8 cellular contexts compared by ENCODE assay signal in genomic region chr1:227734546-227734857, GRCh38. TPM values are rescaled to one million over a fixed set of nuclear protein-coding genes. Genes with fewer than 3 reads are reported as not detected.
A peak's percentile ranks its signal among the peaks of the same experiment; 100 is the strongest.
DNase-seq lines count a peak whose midpoint lies in the region; ATAC-seq and TF ChIP-seq lines count a peak whose summit lies in the region.

No MANE protein-coding gene starts in this region.

- peak overlapping the region; percentile 92 for H3K4me3 Mint-ChIP-seq in stimulated activated effector memory CD8-positive, alpha-beta T cell treated with anti-CD3 and anti-CD28 coated beads, Interleukin-12 subunit alpha, Interleukin-12 subunit beta, amount 100 ng/mL, for 72 hours

- H3K9ac ChIP-seq in BLaER1 treated with 17β-estradiol and CSF1 and Interleukin-3, amounts not matched to agents 10 nM and 100 nM: peak overlapping the region; percentile 86 to 96 (median 91)

- peaks cover 31 to 47% (median 34%) of the 10 kb centered on the region in 11 experiments for H3K36me3 ChIP-seq in BLaER1 treated with 17β-estradiol and CSF1 and Interleukin-3, amounts not matched to agents 10 nM and 100 nM
- H3K36me3 ChIP-seq in HEK293 (ENCODE audit: control insufficient read depth in 2 of 2, insufficient read depth in 1 of 2, low read length in 2 of 2) (peaks cover 6 to 49% of the 10 kb centered on the region in 2 experiments; a peak in 2 of 3 replicates), right atrium auricular region (peaks cover 19% of the 10 kb centered on the region)

- no peaks in the 10 kb centered on the region for H3K9me3 ChIP-seq in BLaER1 treated with 17β-estradiol and CSF1 and Interleukin-3, amounts not matched to agents 10 nM and 100 nM (replicated peaks in 1 of 11)
- H3K9me3 ChIP-seq in HEK293 (ENCODE audit: control insufficient read depth, insufficient read depth, low read depth, low read length): no peaks in the 10 kb centered on the region
- no peaks in the 10 kb centered on the region for H3K9me3 ChIP-seq in right atrium auricular region

- CTCF ChIA-PET in HEK293 (lab: Yijun Ruan, JAX): interaction anchor here (0.6 to 1.2 kb wide), 3 partner anchors 26 to 219 kb away, joined by 3 to 4 read pairs (median 3); no protein-coding TSS in a partner anchor

- no peak for ATAC-seq in stimulated activated effector memory CD8-positive, alpha-beta T cell treated with anti-CD3 and anti-CD28 coated beads, Interleukin-12 subunit alpha, Interleukin-12 subunit beta, amount 100 ng/mL, for 72 hours

- H3K36me3 Mint-ChIP-seq in stimulated activated effector memory CD8-positive, alpha-beta T cell treated with anti-CD3 and anti-CD28 coated beads, Interleukin-12 subunit alpha, Interleukin-12 subunit beta, amount 100 ng/mL, for 72 hours: peaks cover 54% of the 10 kb centered on the region

- peak overlapping the region; percentile 83 to 98 (median 90) for H3K4me3 ChIP-seq in BLaER1 treated with 17β-estradiol and CSF1 and Interleukin-3, amounts not matched to agents 10 nM and 100 nM
- peak overlapping the region; percentile 75 for H3K4me3 ChIP-seq in HEK293 (ENCODE audit: low read depth, low read length)
- H3K4me3 ChIP-seq in WI38 (ENCODE audit: low read depth, low read length): peak overlapping the region; percentile 89
- peak overlapping the region; percentile 97 to 99 for H3K4me3 ChIP-seq in right atrium auricular region

- H3K27ac Mint-ChIP-seq in stimulated activated effector memory CD8-positive, alpha-beta T cell treated with anti-CD3 and anti-CD28 coated beads, Interleukin-12 subunit alpha, Interleukin-12 subunit beta, amount 100 ng/mL, for 72 hours: peak overlapping the region; percentile 72

- peaks cover 60% of the 10 kb centered on the region for H3K4me1 Mint-ChIP-seq in stimulated activated effector memory CD8-positive, alpha-beta T cell treated with anti-CD3 and anti-CD28 coated beads, Interleukin-12 subunit alpha, Interleukin-12 subunit beta, amount 100 ng/mL, for 72 hours

- POLR2A ChIA-PET in HEK293 (lab: Yijun Ruan, JAX): interaction anchor here (0.7 to 2.3 kb wide), 9 partner anchors 10 to 215 kb away, joined by 3 to 8 read pairs (median 5); partner anchors contain the start of genes WNT9A and ZNF678

- DNase-seq in right atrium auricular region (ENCODE audit: low spot score) (no peak), NCI-H2171 (lab: John Stamatoyannopoulos, UW) (no peak), SHP77 treated with DMSO at 0.1 percent for 48 hours (lab: John Stamatoyannopoulos, UW) (no peak), mesenteric fat pad (ENCODE audit: low spot score) (no peak)
- DNase-seq in stimulated activated effector memory CD8-positive, alpha-beta T cell treated with anti-CD3 and anti-CD28 coated beads, Interleukin-12 subunit alpha, Interleukin-12 subunit beta, amount 100 ng/mL, for 72 hours (ENCODE audit: low spot score in 2 of 2): no peak

- H3K27ac ChIP-seq in BLaER1 treated with 17β-estradiol and CSF1 and Interleukin-3, amounts not matched to agents 10 nM and 100 nM: peak overlapping the region; percentile 68 to 90 (median 87)
- peak overlapping the region; percentile 89; the same call in 1 of the 2 replicates for H3K27ac ChIP-seq in HEK293 (ENCODE audit: extremely low read depth, low read depth, low read length)
- H3K27ac ChIP-seq in right atrium auricular region: peak overlapping the region; percentile 92 to 95

- H3K27me3 ChIP-seq in BLaER1 treated with 17β-estradiol and CSF1 and Interleukin-3, amounts not matched to agents 10 nM and 100 nM: no peaks in the 10 kb centered on the region
- H3K27me3 ChIP-seq in right atrium auricular region: no peaks in the 10 kb centered on the region

- H4K20me1 ChIP-seq in BLaER1 treated with 17β-estradiol and CSF1 and Interleukin-3, amounts not matched to agents 10 nM and 100 nM: peaks cover 1 to 93% (median 68%) of the 10 kb centered on the region in 11 experiments; a peak in 20 of 22 replicates

- H3K4me1 ChIP-seq in BLaER1 treated with 17β-estradiol and CSF1 and Interleukin-3, amounts not matched to agents 10 nM and 100 nM: peaks cover 33 to 64% (median 49%) of the 10 kb centered on the region in 10 experiments
- H3K4me1 ChIP-seq in HEK293 (ENCODE audit: control insufficient read depth, insufficient read depth, low read length): peaks cover 14% of the 10 kb centered on the region; the same call in 1 of the 2 replicates
- H3K4me1 ChIP-seq in right atrium auricular region: peaks cover 0 to 43% of the 10 kb centered on the region in 2 donors

- H3K4me2 ChIP-seq in BLaER1 treated with 17β-estradiol and CSF1 and Interleukin-3, amounts not matched to agents 10 nM and 100 nM: peak overlapping the region; percentile 90 to 99 (median 99)

- H3K9me3 Mint-ChIP-seq in stimulated activated effector memory CD8-positive, alpha-beta T cell treated with anti-CD3 and anti-CD28 coated beads, Interleukin-12 subunit alpha, Interleukin-12 subunit beta, amount 100 ng/mL, for 72 hours: no peaks in the 10 kb centered on the region

- TF ChIP-seq CTCF in HEK293 (tag by site-specific recombination; IDR thresholded peaks at IDR 0.05) (no peak), WI38 (IDR thresholded peaks at IDR 0.05; ENCODE audit: low read depth, low read length) (no peak), right atrium auricular region (IDR thresholded peaks at IDR 0.05) (no peak)

TF ChIP-seq in HEK293, 187 proteins besides CTCF, POLR2A, EP300 and RAD21:
- TF ChIP-seq ZNF391 (tag by site-specific recombination; IDR thresholded peaks at IDR 0.05; ENCODE audit: borderline replicate concordance, low read depth) (no peak), ZNF394 (tag by site-specific recombination; IDR thresholded peaks at IDR 0.05; ENCODE audit: borderline replicate concordance) (peak; percentile 77)

RNA-seq across cellular contexts. Expression of gene JMJD4, which starts 0.6 kb away (rescaled TPM):
- 10 to 100 TPM; 11.0 to 11.1 TPM for total RNA-seq in right atrium auricular region
- total RNA-seq in mesenteric fat pad: 18.4 TPM

RNA-seq across cellular contexts. Expression of gene SNAP47, which starts 0.7 kb away (rescaled TPM):
- total RNA-seq in right atrium auricular region (100 to 1,000 TPM in 1 of 2 donors, 10 to 100 TPM in 1; 39.1 to 102 TPM), mesenteric fat pad (18.8 TPM)
